In genomic region chr7:157644946-157645345, GRCh38 we compare ENCODE assay signal across 20 cellular contexts.
DNase-seq lines count a peak whose midpoint lies in the region; ATAC-seq and TF ChIP-seq lines count a peak whose summit lies in the region.
"Had no signal": no experiment of that assay in that cellular context is flagged by ENCODE, and none has a peak within 500 bp of the region (broad histone marks: within the 10 kb centered on the region; RNA-seq: fewer than 3 reads in every experiment).

No MANE protein-coding gene starts in this region.

- intact Hi-C loops in PC-9 (cut with micrococcal nuclease; ENCODE audit: unreplicated experiment) (no loop called here), mucosa of descending colon (cut with DNase I, micrococcal nuclease) (no loop called here)

- H3K27me3 ChIP-seq in BLaER1, result no peaks in the 10 kb centered on the region
- H3K27me3 ChIP-seq in DND-41 (ENCODE audit: insufficient read depth, low read length, poor library complexity), result no peaks in the 10 kb centered on the region
- H3K27me3 ChIP-seq in PC-9 (ENCODE audit: insufficient read depth, low read depth), result peaks cover 71% of the 10 kb centered on the region
- H3K27me3 ChIP-seq in neural progenitor cell, result no peaks in the 10 kb centered on the region

- H3K9me2 ChIP-seq in PC-9 (ENCODE audit: insufficient read depth), result no peaks in the 10 kb centered on the region

- TF ChIP-seq CTCF in DND-41 (IDR thresholded peaks at IDR 0.05; ENCODE audit: borderline replicate concordance, extremely low read depth, low read length, poor library complexity, severe bottlenecking) (no peak), PC-9 (conservative IDR thresholded peaks at IDR 0.05) (no peak), neural progenitor cell (IDR thresholded peaks at IDR 0.05) (no peak), GM13976 (IDR thresholded peaks at IDR 0.05; ENCODE audit: borderline replicate concordance, control extremely low read depth, extremely low read depth, insufficient read depth, missing control alignments) (no peak), mucosa of descending colon (IDR thresholded peaks at IDR 0.05) (no peak)

- H3K9me3 ChIP-seq in BLaER1 (peaks cover 10% of the 10 kb centered on the region), DND-41 (ENCODE audit: insufficient read depth, low read length, severe bottlenecking) (peaks cover 33% of the 10 kb centered on the region), PC-9 (ENCODE audit: insufficient read depth, low read depth) (no peaks in the 10 kb centered on the region), neural progenitor cell (ENCODE audit: low read depth) (peaks cover 12% of the 10 kb centered on the region), mucosa of descending colon (peaks cover 3% of the 10 kb centered on the region)

- no peaks in the 10 kb centered on the region for H3K4me1 Mint-ChIP-seq in neural progenitor cell
- H3K4me1 Mint-ChIP-seq: B cell; CD4-positive, alpha-beta memory T cell had no signal

- peaks cover 9% of the 10 kb centered on the region for H3K27me3 Mint-ChIP-seq in neural progenitor cell (ENCODE audit: insufficient read depth, low read depth)

- H3K36me3 ChIP-seq in BLaER1, result no peaks in the 10 kb centered on the region
- H3K36me3 ChIP-seq in DND-41 (ENCODE audit: insufficient read depth, low read length), result peaks cover 80% of the 10 kb centered on the region
- H3K36me3 ChIP-seq in PC-9 (ENCODE audit: low read depth), result no peaks in the 10 kb centered on the region
- peaks cover 3% of the 10 kb centered on the region for H3K36me3 ChIP-seq in neural progenitor cell
- no peaks in the 10 kb centered on the region for H3K36me3 ChIP-seq in mucosa of descending colon (ENCODE audit: low read depth)

- H3K9ac ChIP-seq in BLaER1 (no peak overlapping the region; the same call in 1 of the 2 replicates), DND-41 (ENCODE audit: low read depth, low read length) (no peak overlapping the region), neural progenitor cell (no peak overlapping the region)

- peaks cover 41% of the 10 kb centered on the region for H3K9me3 Mint-ChIP-seq in neural progenitor cell

- CTCF ChIA-PET in PC-9 (lab: Charles Lee), result no interaction called here

- peaks cover 41% of the 10 kb centered on the region for H3K79me2 ChIP-seq in DND-41 (ENCODE audit: insufficient read depth, low read length)
- no peaks in the 10 kb centered on the region for H3K79me2 ChIP-seq in PC-9 (ENCODE audit: low read depth)
- no peaks in the 10 kb centered on the region for H3K79me2 ChIP-seq in neural progenitor cell (ENCODE audit: low read depth)

- H3K4me3 Mint-ChIP-seq in neural progenitor cell, result peak overlapping the region; percentile 39
- H3K4me3 Mint-ChIP-seq: B cell; CD4-positive, alpha-beta memory T cell; HFFc6 had no signal

- H3K4me3 ChIP-seq in BLaER1 (no peak overlapping the region), DND-41 (ENCODE audit: low read depth in 1 of 2, low read length in 2 of 2) (no peak overlapping the region), PC-9 (no peak overlapping the region), neural progenitor cell (no peak overlapping the region), mucosa of descending colon (no peak overlapping the region)

- no peak overlapping the region for H2AFZ ChIP-seq in DND-41 (ENCODE audit: low read depth, low read length)
- 0 out of 2 replicates have a peak overlapping the region, but pooled peaks have one; percentile 53 for H2AFZ ChIP-seq in PC-9
- H2AFZ ChIP-seq in neural progenitor cell (replicated peaks), result no peak overlapping the region

- H3K4me2 ChIP-seq in BLaER1 (peak overlapping the region; percentile 85), DND-41 (ENCODE audit: insufficient read depth, low read length) (no peak overlapping the region), PC-9 (no peak overlapping the region), neural progenitor cell (no peak overlapping the region)

- H3K36me3 Mint-ChIP-seq in neural progenitor cell, result peaks cover 54% of the 10 kb centered on the region

- no TSS peak for BruUV-seq in PC-9 (replicated peaks; lab: Mats Ljungman, UMichigan)

- in situ Hi-C loops in GM13976 (cut with MboI; ENCODE audit: low sequenced_read_pairs, unreplicated experiment), result no loop called here

- H4K20me1 ChIP-seq in BLaER1, result no peaks in the 10 kb centered on the region
- H4K20me1 ChIP-seq in DND-41 (ENCODE audit: insufficient read depth, low read length), result peaks cover 5% of the 10 kb centered on the region
- no peaks in the 10 kb centered on the region; the same call in 1 of the 2 replicates for H4K20me1 ChIP-seq in PC-9 (ENCODE audit: insufficient read depth)
- H4K20me1 ChIP-seq in neural progenitor cell (ENCODE audit: low read depth), result no peaks in the 10 kb centered on the region

- H3F3A ChIP-seq in PC-9 (ENCODE audit: insufficient read depth, low read depth), result no peaks in the 10 kb centered on the region
- H3F3A ChIP-seq in neural progenitor cell (ENCODE audit: low read depth), result no peaks in the 10 kb centered on the region

- H3K4me1 ChIP-seq in BLaER1 (peaks cover 36% of the 10 kb centered on the region), DND-41 (ENCODE audit: insufficient read depth, low read length) (peaks cover 12% of the 10 kb centered on the region), PC-9 (replicated peaks; ENCODE audit: insufficient read depth) (no peaks in the 10 kb centered on the region), neural progenitor cell (no peaks in the 10 kb centered on the region), mucosa of descending colon (ENCODE audit: low read depth) (no peaks in the 10 kb centered on the region)

- no peak overlapping the region for H3K27ac ChIP-seq in BLaER1
- H3K27ac ChIP-seq in DND-41 (ENCODE audit: low read length), result peak overlapping the region; percentile 30; the same call in 1 of the 2 replicates
- no peak overlapping the region for H3K27ac ChIP-seq in PC-9
- H3K27ac ChIP-seq in neural progenitor cell, result no peak overlapping the region
- H3K27ac ChIP-seq: C4-2B had no signal

- POLR2A ChIA-PET in PC-9 (lab: Charles Lee; ENCODE audit: unreplicated experiment), result no interaction called here

- no peak for ATAC-seq in DND-41 (ENCODE audit: insufficient read depth, low read depth)
- no peak for ATAC-seq in mucosa of descending colon
- ATAC-seq in HG03175 (IDR thresholded peaks at IDR 0.05; ENCODE audit: unreplicated experiment), result no peak
- ATAC-seq: HCT116 had no signal

- no peak for DNase-seq in DND-41
- DNase-seq in PC-9, result no peak
- DNase-seq in neural progenitor cell (ENCODE audit: low spot score), result no peak
- no peak for DNase-seq in GM13976 (ENCODE audit: low spot score)
- no peak for DNase-seq in stimulated activated naive CD4-positive, alpha-beta T cell (lab: John Stamatoyannopoulos, UW)
- DNase-seq in mucosa of descending colon, result no peak
- DNase-seq: 8988T; CD4-positive, alpha-beta memory T cell; DMS153; DMS79; GF-D8; GOT3; H7; HFFc6; IMR-90 had no signal

- no peak overlapping the region for H3K27ac Mint-ChIP-seq in neural progenitor cell
- H3K27ac Mint-ChIP-seq: B cell; CD4-positive, alpha-beta memory T cell; HFFc6 had no signal
